8 cellular contexts compared by ENCODE assay signal in genomic region chr10:44963772-44964633, GRCh38. TPM values are rescaled to one million over a fixed set of nuclear protein-coding genes. Genes with fewer than 3 reads are reported as not detected.
DNase-seq lines count a peak whose midpoint lies in the region; ATAC-seq, FAIRE-seq and TF ChIP-seq lines count a peak whose summit lies in the region.

No MANE protein-coding gene starts in this region.

- H3K4me2 ChIP-seq in Loucy (ENCODE audit: low read depth, low read length, poor library complexity, severe bottlenecking): peak overlapping the region; percentile 26
- H3K4me2 ChIP-seq in fibroblast of lung (ENCODE audit: extremely low read depth, insufficient read depth, low read length): no peak overlapping the region
- peak overlapping the region; percentile 35 for H3K4me2 ChIP-seq in neuronal stem cell (ENCODE audit: insufficient read depth, low read length, poor library complexity, severe bottlenecking)

- H3K4me1 ChIP-seq in Loucy (ENCODE audit: insufficient read depth, low read length, poor library complexity, severe bottlenecking): peaks cover 76% of the 10 kb centered on the region
- peaks cover 8% of the 10 kb centered on the region for H3K4me1 ChIP-seq in fibroblast of lung (ENCODE audit: control insufficient read depth, extremely low read depth, insufficient read depth, low read length)
- H3K4me1 ChIP-seq in neuronal stem cell (ENCODE audit: control insufficient read depth in 2 of 2, insufficient read depth in 1 of 2, low read depth in 1 of 2, low read length in 2 of 2): peaks cover 43 to 44% of the 10 kb centered on the region in 2 donors

- H3F3A ChIP-seq in Loucy (ENCODE audit: low read depth): no peaks in the 10 kb centered on the region

- H3K9me2 ChIP-seq in Loucy (replicated peaks; ENCODE audit: low read depth, low read length): no peaks in the 10 kb centered on the region

- WGBS in neuronal stem cell (ENCODE audit: extremely low coverage in 2 of 2, insufficient read length in 2 of 2, insufficient replicate concordance in 1 of 2), 2 donors: no CpG with 5 or more reads among the region's 15 CpGs

- FAIRE-seq in urothelium cell line (lab: Jason Lieb, UNC): no peak

- peak overlapping the region; percentile 2 for H3K9ac ChIP-seq in Loucy (ENCODE audit: low read depth, low read length, poor library complexity, severe bottlenecking)
- H3K9ac ChIP-seq in fibroblast of lung (ENCODE audit: insufficient read depth, low read length): no peak overlapping the region
- H3K9ac ChIP-seq in neuronal stem cell (ENCODE audit: low read depth, low read length, poor library complexity): peak overlapping the region; percentile 47

- no peak overlapping the region for H2BK15ac ChIP-seq in neuronal stem cell (ENCODE audit: low read length)

- H2BK120ac ChIP-seq in neuronal stem cell (ENCODE audit: low read depth, low read length): peak overlapping the region; percentile 78

- H4K91ac ChIP-seq in neuronal stem cell (ENCODE audit: low read depth, low read length, poor library complexity): peak overlapping the region; percentile 96

- H2BK12ac ChIP-seq in neuronal stem cell (ENCODE audit: low read length): no peak overlapping the region

- no peaks in the 10 kb centered on the region for H3K79me1 ChIP-seq in neuronal stem cell (ENCODE audit: low read depth, low read length)

- H3K4me1 Mint-ChIP-seq in CD14-positive monocyte: peaks cover 90% of the 10 kb centered on the region

- H3K9me3 ChIP-seq in Loucy (ENCODE audit: insufficient read depth, low read depth, low read length) (no peaks in the 10 kb centered on the region), fibroblast of lung (ENCODE audit: control insufficient read depth, insufficient read depth, low read depth, low read length) (no peaks in the 10 kb centered on the region), neuronal stem cell (replicated peaks in 1 of 2; ENCODE audit: control insufficient read depth in 2 of 2, insufficient read depth in 1 of 2, low read depth in 1 of 2, low read length in 2 of 2) (no peaks in the 10 kb centered on the region)

- H3K36me3 Mint-ChIP-seq in CD14-positive monocyte: peaks cover 28 to 46% of the 10 kb centered on the region in 2 donors

- H3K27me3 ChIP-seq in Loucy (ENCODE audit: insufficient read depth, low read length, poor library complexity, severe bottlenecking): no peaks in the 10 kb centered on the region
- no peaks in the 10 kb centered on the region for H3K27me3 ChIP-seq in fibroblast of lung (ENCODE audit: control insufficient read depth, insufficient read depth, low read length)
- peaks cover 0 to 2% (median 0%) of the 10 kb centered on the region in 3 experiments for H3K27me3 ChIP-seq in neuronal stem cell (ENCODE audit: control insufficient read depth in 3 of 3, insufficient read depth in 3 of 3, low read depth in 1 of 3, low read length in 3 of 3)

- no peak overlapping the region for H4K8ac ChIP-seq in neuronal stem cell (ENCODE audit: low read depth, low read length)

- peaks cover 2% of the 10 kb centered on the region; the same call in 1 of the 2 replicates for H3K79me2 ChIP-seq in Loucy (ENCODE audit: insufficient read depth, low read length)
- H3K79me2 ChIP-seq in fibroblast of lung (ENCODE audit: control insufficient read depth, insufficient read depth, low read length): no peaks in the 10 kb centered on the region

- no peak overlapping the region for H3K14ac ChIP-seq in neuronal stem cell (ENCODE audit: low read length)

- peak overlapping the region; percentile 83 to 98 (median 95) for H3K27ac Mint-ChIP-seq in CD14-positive monocyte

- no peak overlapping the region for H3K4ac ChIP-seq in neuronal stem cell (ENCODE audit: low read length)

- no peak for ATAC-seq in HG03521 (IDR thresholded peaks at IDR 0.05; ENCODE audit: unreplicated experiment)

- H3K4me3 Mint-ChIP-seq in CD14-positive monocyte: peak overlapping the region; percentile 61 to 99

- H3K36me3 ChIP-seq in Loucy (ENCODE audit: insufficient read depth, low read length) (no peaks in the 10 kb centered on the region), fibroblast of lung (ENCODE audit: control insufficient read depth, insufficient read depth, low read length) (no peaks in the 10 kb centered on the region), neuronal stem cell (replicated peaks in 1 of 2; ENCODE audit: control insufficient read depth in 2 of 2, insufficient read depth in 2 of 2, low read length in 2 of 2) (peaks cover 0 to 2% of the 10 kb centered on the region in 2 donors)

- intact Hi-C loops in CD14-positive monocyte (cut with micrococcal nuclease): loop anchor here in 1 of 2 donors (2.0 to 10.0 kb wide), 3 partner anchors 17 to 1061 kb away; partner anchors contain the start of gene ALOX5

- no peaks in the 10 kb centered on the region for H4K20me1 ChIP-seq in Loucy (ENCODE audit: insufficient read depth, low read length, poor library complexity, severe bottlenecking)
- no peaks in the 10 kb centered on the region for H4K20me1 ChIP-seq in fibroblast of lung (ENCODE audit: control insufficient read depth, extremely low read depth, insufficient read depth, low read length)

- H3K23ac ChIP-seq in neuronal stem cell (ENCODE audit: low read depth, low read length, poor library complexity): no peak overlapping the region

- H2BK5ac ChIP-seq in neuronal stem cell (ENCODE audit: low read length): peak overlapping the region; percentile 68

- H3K27ac ChIP-seq in fibroblast of lung (ENCODE audit: insufficient read depth, low read length) (no peak overlapping the region), neuronal stem cell (replicated peaks; ENCODE audit: low read length) (peak overlapping the region; percentile 95)

- no peaks in the 10 kb centered on the region for H3K9me3 Mint-ChIP-seq in CD14-positive monocyte

- no peaks in the 10 kb centered on the region for H3K27me3 Mint-ChIP-seq in CD14-positive monocyte (ENCODE audit: low read depth in 3 of 3)

- DNase-seq in CD14-positive monocyte (ENCODE audit: low spot score): no peak
- peak; percentile 34 to 58 for DNase-seq in fibroblast of lung (ENCODE audit: low read depth in 2 of 2)
- DNase-seq in neuronal stem cell (ENCODE audit: low spot score): peak; percentile 72
- no peak for DNase-seq in GDM1 (lab: John Stamatoyannopoulos, UW)
- no peak for DNase-seq in iPS-NIHi7 (ENCODE audit: extremely low spot score)
- no peak for DNase-seq in urothelium cell line (ENCODE audit: low spot score)

- TF ChIP-seq CTCF in CD14-positive monocyte (IDR thresholded peaks at IDR 0.05): no peak
- no peak; the same call in 1 of the 2 replicates for TF ChIP-seq CTCF in Loucy (conservative IDR thresholded peaks at IDR 0.05; ENCODE audit: low read length)
- no peak for TF ChIP-seq CTCF in fibroblast of lung (conservative IDR thresholded peaks at IDR 0.05 in 1 of 2, IDR thresholded peaks at IDR 0.05 in 1 of 2; ENCODE audit: low read depth in 1 of 2, low read length in 2 of 2)

- peak overlapping the region; percentile 47 for H2AK5ac ChIP-seq in neuronal stem cell (ENCODE audit: low read depth, low read length)

- H3K4me3 ChIP-seq in Loucy (ENCODE audit: low read length, poor library complexity, severe bottlenecking) (no peak overlapping the region), fibroblast of lung (replicated peaks in 1 of 4; ENCODE audit: control extremely low read depth in 1 of 4, insufficient read depth in 1 of 4, low read depth in 3 of 4, low read length in 4 of 4) (no peak overlapping the region), neuronal stem cell (ENCODE audit: low read length in 2 of 2) (peak overlapping the region in 1 of 2 donors; percentile 29)

- no peak overlapping the region for H2AFZ ChIP-seq in Loucy (ENCODE audit: low read length)
- H2AFZ ChIP-seq in fibroblast of lung (ENCODE audit: low read length): peak overlapping the region; percentile 20
- peak overlapping the region; percentile 83 for H2AFZ ChIP-seq in neuronal stem cell (ENCODE audit: low read length)

- H3K18ac ChIP-seq in neuronal stem cell (ENCODE audit: low read length): peak overlapping the region; percentile 96

RNA-seq across cellular contexts. Expression of gene RASSF4, which starts 4.4 kb away (rescaled TPM):
- polyA plus RNA-seq in CD14-positive monocyte: 100 to 1,000 TPM; 117 to 120 TPM
- 5.4 and 11.4 TPM in 2 replicates for total RNA-seq in fibroblast of lung
- 2.5 and 6.4 TPM in 2 replicates for polyA plus RNA-seq in fibroblast of lung
- 3.5 and 8.7 TPM in 2 replicates for polyA plus RNA-seq in fibroblast of lung (2012)
- polyA minus RNA-seq in fibroblast of lung (ENCODE audit: low replicate concordance): 3.7 and 8.6 TPM in 2 replicates
- 13.0 TPM for polyA plus RNA-seq in neuronal stem cell (2013, experiment 1 of 2)
- 13.1 TPM for polyA plus RNA-seq in neuronal stem cell (2013, experiment 2 of 2)

RNA-seq across cellular contexts. Expression of gene DEPP1, which starts 14.6 kb away (rescaled TPM):
- polyA plus RNA-seq in CD14-positive monocyte (not detected), fibroblast of lung (18.7 and 30.3 TPM in 2 replicates)
- total RNA-seq in fibroblast of lung: 97.3 and 120 TPM in 2 replicates
- 20.9 and 34.2 TPM in 2 replicates for polyA plus RNA-seq in fibroblast of lung (2012)
- 58.2 and 85.1 TPM in 2 replicates for polyA minus RNA-seq in fibroblast of lung (ENCODE audit: low replicate concordance)
- 0.22 TPM for polyA plus RNA-seq in neuronal stem cell (2013, experiment 1 of 2)
- 0.26 TPM for polyA plus RNA-seq in neuronal stem cell (2013, experiment 2 of 2)

RNA-seq across cellular contexts. Expression of gene ZNF22, which starts 36.7 kb away (rescaled TPM):
- 10 to 100 TPM; 10.4 to 14.6 TPM for polyA plus RNA-seq in CD14-positive monocyte
- total RNA-seq in fibroblast of lung: 14.6 and 23.0 TPM in 2 replicates
- polyA plus RNA-seq in fibroblast of lung: 10.9 and 16.0 TPM in 2 replicates
- polyA plus RNA-seq in fibroblast of lung (2012): 11.3 and 14.5 TPM in 2 replicates
- 0.44 and 0.75 TPM in 2 replicates for polyA minus RNA-seq in fibroblast of lung (ENCODE audit: low replicate concordance)
- 65.4 TPM for polyA plus RNA-seq in neuronal stem cell (2013, experiment 1 of 2)
- 66.3 TPM for polyA plus RNA-seq in neuronal stem cell (2013, experiment 2 of 2)

RNA-seq across cellular contexts. Expression of gene TMEM72, which starts 52.9 kb away (rescaled TPM):
- polyA plus RNA-seq in CD14-positive monocyte: not detected
- total RNA-seq in fibroblast of lung: not detected in 2 replicates
- not detected in 2 replicates for polyA plus RNA-seq in fibroblast of lung
- not detected in 2 replicates for polyA plus RNA-seq in fibroblast of lung (2012)
- polyA minus RNA-seq in fibroblast of lung (ENCODE audit: low replicate concordance): not detected in 2 replicates
- polyA plus RNA-seq in neuronal stem cell (2013, experiment 1 of 2): not detected
- 0.03 TPM for polyA plus RNA-seq in neuronal stem cell (2013, experiment 2 of 2)

Comparison
In these comparisons a context has a peak if more than half of its experiments do, and no peak if none do; other contexts are left out.
1. DNase-seq: peak in fibroblast of lung (2 of 2) and neuronal stem cell (single experiment); none in CD14-positive monocyte (single experiment), GDM1 (single experiment), iPS-NIHi7 (single experiment) and urothelium cell line (single experiment).
2. RNA of gene RASSF4, which starts 4.4 kb away (polyA plus RNA-seq): 117 to 120 TPM in CD14-positive monocyte; 2.5 to 8.7 TPM in fibroblast of lung; every median in the first group is over 10 times any median in the second.
3. RNA of gene DEPP1, which starts 14.6 kb away (polyA plus RNA-seq): 18.7 to 34.2 TPM in fibroblast of lung; not detected in CD14-positive monocyte; every median in the first group is over 10 times any median in the second.